2 cellular contexts compared by ENCODE assay signal in the genomic region with DNA sequence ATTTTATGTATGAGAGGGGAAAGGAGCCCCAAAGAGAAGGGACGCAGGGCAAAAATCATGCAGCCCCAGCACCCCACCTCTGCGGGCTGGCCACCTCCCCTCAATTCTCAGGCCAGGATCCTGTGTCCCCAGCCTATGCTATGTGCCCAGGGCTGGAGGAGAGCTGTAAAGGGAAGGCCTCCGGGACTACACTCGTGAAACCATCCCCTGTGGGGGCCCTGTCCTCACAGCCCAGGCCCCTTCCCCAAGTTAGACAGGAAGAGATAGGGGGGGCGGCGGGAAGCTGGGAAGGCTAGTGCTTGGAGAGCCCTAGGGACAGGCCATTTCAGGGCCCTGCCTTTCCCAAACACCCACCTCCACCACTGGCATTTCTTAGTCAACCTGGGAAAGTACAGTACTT.
TF ChIP-seq lines count a peak whose summit lies in the region.

No MANE protein-coding gene starts in this region.

TF ChIP-seq in SK-N-SH, 30 proteins besides CTCF, POLR2A, EP300 and RAD21 (continued from another document):
- TF ChIP-seq MEF2A (IDR thresholded peaks at IDR 0.05; ENCODE audit: borderline replicate concordance, low read depth) = no peak
- no peak for TF ChIP-seq TCF12 (IDR thresholded peaks at IDR 0.05)
- TF ChIP-seq, protein P1, sequence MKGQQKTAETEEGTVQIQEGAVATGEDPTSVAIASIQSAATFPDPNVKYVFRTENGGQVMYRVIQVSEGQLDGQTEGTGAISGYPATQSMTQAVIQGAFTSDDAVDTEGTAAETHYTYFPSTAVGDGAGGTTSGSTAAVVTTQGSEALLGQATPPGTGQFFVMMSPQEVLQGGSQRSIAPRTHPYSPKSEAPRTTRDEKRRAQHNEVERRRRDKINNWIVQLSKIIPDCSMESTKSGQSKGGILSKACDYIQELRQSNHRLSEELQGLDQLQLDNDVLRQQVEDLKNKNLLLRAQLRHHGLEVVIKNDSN (IDR thresholded peaks at IDR 0.05; ENCODE audit: borderline replicate concordance, low read depth) = no peak
- TF ChIP-seq, protein P2, sequence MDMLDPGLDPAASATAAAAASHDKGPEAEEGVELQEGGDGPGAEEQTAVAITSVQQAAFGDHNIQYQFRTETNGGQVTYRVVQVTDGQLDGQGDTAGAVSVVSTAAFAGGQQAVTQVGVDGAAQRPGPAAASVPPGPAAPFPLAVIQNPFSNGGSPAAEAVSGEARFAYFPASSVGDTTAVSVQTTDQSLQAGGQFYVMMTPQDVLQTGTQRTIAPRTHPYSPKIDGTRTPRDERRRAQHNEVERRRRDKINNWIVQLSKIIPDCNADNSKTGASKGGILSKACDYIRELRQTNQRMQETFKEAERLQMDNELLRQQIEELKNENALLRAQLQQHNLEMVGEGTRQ (IDR thresholded peaks at IDR 0.05; ENCODE audit: borderline replicate concordance, low read depth, low read length) = no peak
- TF ChIP-seq TEAD4 (IDR thresholded peaks at IDR 0.05; ENCODE audit: borderline replicate concordance, insufficient read depth) = no peak
- no peak for TF ChIP-seq FOSL2 (IDR thresholded peaks at IDR 0.05; ENCODE audit: borderline replicate concordance, low read depth)
- no peak for TF ChIP-seq FOXJ3 (CRISPR knock-in tag; IDR thresholded peaks at IDR 0.05)
TF ChIP-seq in SK-N-SH: peak in this region for 0.

TF ChIP-seq in SK-N-SH treated with all-trans-retinoic acid at 6 μM for 48 hours, 23 proteins besides CTCF, POLR2A, EP300 and RAD21 (continued from another document):
- TF ChIP-seq, protein P3, sequence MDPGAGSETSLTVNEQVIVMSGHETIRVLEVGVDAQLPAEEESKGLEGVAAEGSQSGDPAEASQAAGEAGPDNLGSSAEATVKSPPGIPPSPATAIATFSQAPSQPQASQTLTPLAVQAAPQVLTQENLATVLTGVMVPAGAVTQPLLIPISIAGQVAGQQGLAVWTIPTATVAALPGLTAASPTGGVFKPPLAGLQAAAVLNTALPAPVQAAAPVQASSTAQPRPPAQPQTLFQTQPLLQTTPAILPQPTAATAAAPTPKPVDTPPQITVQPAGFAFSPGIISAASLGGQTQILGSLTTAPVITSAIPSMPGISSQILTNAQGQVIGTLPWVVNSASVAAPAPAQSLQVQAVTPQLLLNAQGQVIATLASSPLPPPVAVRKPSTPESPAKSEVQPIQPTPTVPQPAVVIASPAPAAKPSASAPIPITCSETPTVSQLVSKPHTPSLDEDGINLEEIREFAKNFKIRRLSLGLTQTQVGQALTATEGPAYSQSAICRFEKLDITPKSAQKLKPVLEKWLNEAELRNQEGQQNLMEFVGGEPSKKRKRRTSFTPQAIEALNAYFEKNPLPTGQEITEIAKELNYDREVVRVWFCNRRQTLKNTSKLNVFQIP (CRISPR knock-in tag; IDR thresholded peaks at IDR 0.05; ENCODE audit: borderline replicate concordance, low read depth) = no peak
